In genomic region chr12:13345722-13346121, GRCh38 we compare ENCODE assay signal across 18 cellular contexts.
DNase-seq lines count a peak whose midpoint lies in the region; ATAC-seq, FAIRE-seq and TF ChIP-seq lines count a peak whose summit lies in the region.
"Had no signal": no experiment of that assay in that cellular context is flagged by ENCODE, and none has a peak within 500 bp of the region (broad histone marks: within the 10 kb centered on the region; RNA-seq: fewer than 3 reads in every experiment).

No MANE protein-coding gene starts in this region.

- no peaks in the 10 kb centered on the region for H3K36me3 Mint-ChIP-seq in GM23338 (ENCODE audit: low read depth)
- no peaks in the 10 kb centered on the region for H3K36me3 Mint-ChIP-seq in stimulated activated naive B cell treated with anti-CD40 and anti-IgM and Interleukin-4, amounts not matched to agents 10 μg/mL and 1 μg/mL and 100 μg/mL, for 72 hours
- H3K36me3 Mint-ChIP-seq: CD4-positive, alpha-beta memory T cell had no signal

- no peaks in the 10 kb centered on the region for H3K9me3 Mint-ChIP-seq in GM23338
- H3K9me3 Mint-ChIP-seq in stimulated activated naive B cell treated with anti-CD40 and anti-IgM and Interleukin-4, amounts not matched to agents 10 μg/mL and 1 μg/mL and 100 μg/mL, for 72 hours, result peaks cover 3 to 5% of the 10 kb centered on the region in 2 donors
- H3K9me3 Mint-ChIP-seq: H9 had no signal

- no peaks in the 10 kb centered on the region for H3K27me3 Mint-ChIP-seq in GM23338 (ENCODE audit: insufficient read depth, low read depth, poor library complexity)
- peaks cover 28 to 32% of the 10 kb centered on the region in 2 donors for H3K27me3 Mint-ChIP-seq in stimulated activated naive B cell treated with anti-CD40 and anti-IgM and Interleukin-4, amounts not matched to agents 10 μg/mL and 1 μg/mL and 100 μg/mL, for 72 hours

- no peaks in the 10 kb centered on the region for H3K79me2 ChIP-seq in GM23338 (replicated peaks; ENCODE audit: insufficient read depth)

- H3K9me2 ChIP-seq in GM23338 (ENCODE audit: insufficient read depth), result peaks cover 9% of the 10 kb centered on the region

- H3K9me3 ChIP-seq in lower lobe of right lung, result no peaks in the 10 kb centered on the region

- 0 out of 2 replicates have a peak overlapping the region, but pooled peaks have one; percentile 32 for H2AFZ ChIP-seq in GM23338
- H2AFZ ChIP-seq: GM23248 had no signal

- no peaks in the 10 kb centered on the region for H3K4me1 ChIP-seq in GM23338 (ENCODE audit: insufficient read depth)
- H3K4me1 ChIP-seq in lower lobe of right lung, result no peaks in the 10 kb centered on the region

- peaks cover 1% of the 10 kb centered on the region; the same call in 2 of the 3 replicates for H3K4me1 Mint-ChIP-seq in GM23338
- H3K4me1 Mint-ChIP-seq in stimulated activated naive B cell treated with anti-CD40 and anti-IgM and Interleukin-4, amounts not matched to agents 10 μg/mL and 1 μg/mL and 100 μg/mL, for 72 hours, result peaks cover 0 to 2% of the 10 kb centered on the region in 2 donors
- H3K4me1 Mint-ChIP-seq: CD4-positive, alpha-beta memory T cell had no signal

- H3K27me3 ChIP-seq in GM23338 (ENCODE audit: insufficient read depth) (no peaks in the 10 kb centered on the region), lower lobe of right lung (ENCODE audit: low read depth) (no peaks in the 10 kb centered on the region)

- H3K4me3 Mint-ChIP-seq in GM23338, result no peak overlapping the region
- H3K4me3 Mint-ChIP-seq in stimulated activated naive B cell treated with anti-CD40 and anti-IgM and Interleukin-4, amounts not matched to agents 10 μg/mL and 1 μg/mL and 100 μg/mL, for 72 hours, result no peak overlapping the region
- H3K4me3 Mint-ChIP-seq: CD4-positive, alpha-beta memory T cell; H9 had no signal

- DNase-seq in DMS79 treated with DMSO at 0.1 percent for 48 hours (lab: John Stamatoyannopoulos, UW) (peak; percentile 58), DMS79 (lab: John Stamatoyannopoulos, UW) (no peak), GM23338 (ENCODE audit: low spot score) (no peak), lower lobe of right lung (no peak), GM19239 (ENCODE audit: insufficient read length, low spot score) (no peak), cerebellar cortex (ENCODE audit: low spot score) (no peak)
- DNase-seq in stimulated activated naive B cell treated with anti-CD40 and anti-IgM and Interleukin-4, amounts not matched to agents 10 μg/mL and 1 μg/mL and 100 μg/mL, for 72 hours, result no peak
- DNase-seq: 8988T; C1 segment of cervical spinal cord; Calu3; CD4-positive, alpha-beta memory T cell; COR-L47; DND-41; GM23248; H9 had no signal

- no peak overlapping the region for H3K4me2 ChIP-seq in GM23338

- H3K27ac Mint-ChIP-seq in GM23338, result no peak overlapping the region
- no peak overlapping the region for H3K27ac Mint-ChIP-seq in stimulated activated naive B cell treated with anti-CD40 and anti-IgM and Interleukin-4, amounts not matched to agents 10 μg/mL and 1 μg/mL and 100 μg/mL, for 72 hours
- H3K27ac Mint-ChIP-seq: CD4-positive, alpha-beta memory T cell; H9 had no signal

- ATAC-seq in GM23338, result no peak
- peak; percentile 43 to 57 for ATAC-seq in lower lobe of right lung
- no peak for ATAC-seq in stimulated activated naive B cell treated with anti-CD40 and anti-IgM and Interleukin-4, amounts not matched to agents 10 μg/mL and 1 μg/mL and 100 μg/mL, for 72 hours (replicated peaks)
- ATAC-seq: HCT116 had no signal

- H3K27ac ChIP-seq in GM23338 (ENCODE audit: low read depth), result no peak overlapping the region
- no peak overlapping the region for H3K27ac ChIP-seq in lower lobe of right lung
- H3K27ac ChIP-seq: GM23248 had no signal

- H3K36me3 ChIP-seq in GM23338 (ENCODE audit: insufficient read depth), result no peaks in the 10 kb centered on the region
- no peaks in the 10 kb centered on the region for H3K36me3 ChIP-seq in lower lobe of right lung

- no peaks in the 10 kb centered on the region for H3F3A ChIP-seq in GM23338 (replicated peaks; ENCODE audit: low read depth)

- H3K4me3 ChIP-seq in GM23338 (no peak overlapping the region), lower lobe of right lung (no peak overlapping the region)
- H3K4me3 ChIP-seq: GM23248 had no signal

- intact Hi-C loops in lower lobe of right lung (cut with DNase I), result no loop called here

- FAIRE-seq in GM19239 (lab: Jason Lieb, UNC), result no peak
- FAIRE-seq: G401.6, GM12892 had no signal

- no peaks in the 10 kb centered on the region for H4K20me1 ChIP-seq in GM23338 (replicated peaks; ENCODE audit: insufficient read depth)

- TF ChIP-seq CTCF in GM23338 (conservative IDR thresholded peaks at IDR 0.05; ENCODE audit: low read depth in 2 of 2), result no peak
- no peak for TF ChIP-seq CTCF in lower lobe of right lung (IDR thresholded peaks at IDR 0.05)

TF ChIP-seq in GM23338, 12 proteins besides CTCF, POLR2A, EP300 and RAD21 (continues in another document):
- no peak for TF ChIP-seq ZNF114 (CRISPR knock-in tag; IDR thresholded peaks at IDR 0.05)
- no peak for TF ChIP-seq POLR2AphosphoS5 (IDR thresholded peaks at IDR 0.05; ENCODE audit: low read depth)
- no peak for TF ChIP-seq CREB1 (CRISPR knock-in tag; IDR thresholded peaks at IDR 0.05; ENCODE audit: low read depth)
- TF ChIP-seq JUNB (IDR thresholded peaks at IDR 0.05; ENCODE audit: unreplicated experiment), result no peak
- TF ChIP-seq ZNF462 (CRISPR knock-in tag; IDR thresholded peaks at IDR 0.05), result no peak

Comparison
In these comparisons a context has a peak if more than half of its experiments do, and no peak if none do; other contexts are left out.
1. ATAC-seq: peak in lower lobe of right lung (2 of 2); none in GM23338 (single experiment) and stimulated activated naive B cell treated with anti-CD40 and anti-IgM and Interleukin-4, amounts not matched to agents 10 μg/mL and 1 μg/mL and 100 μg/mL, for 72 hours (0 of 2).